ENCODE assay signal across 21 cellular contexts in the genomic region with DNA sequence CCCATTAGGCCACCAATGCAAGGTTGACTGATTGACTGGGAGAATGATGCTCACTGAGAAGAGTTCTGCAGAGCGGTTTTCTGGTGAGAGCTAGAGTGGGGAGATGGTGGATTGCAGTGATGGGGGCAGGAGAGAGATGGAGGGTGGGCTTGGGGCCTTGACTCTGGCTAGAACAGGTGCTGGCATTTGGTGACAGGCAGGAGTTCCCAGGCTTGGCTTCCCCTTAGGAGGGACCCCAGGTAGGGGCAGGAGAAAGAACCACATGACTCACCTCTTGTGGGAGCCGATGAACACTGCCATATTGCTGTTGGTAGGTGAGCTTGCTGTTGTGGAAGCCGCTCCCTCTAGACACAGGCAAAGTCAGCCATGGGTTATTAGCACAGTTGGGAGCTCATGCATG. TPM values are rescaled to one million over a fixed set of nuclear protein-coding genes. Genes with fewer than 3 reads are reported as not detected.
DNase-seq lines count a peak whose midpoint lies in the region; ATAC-seq and TF ChIP-seq lines count a peak whose summit lies in the region.
"Had no signal": no experiment of that assay in that cellular context is flagged by ENCODE, and none has a peak within 500 bp of the region (broad histone marks: within the 10 kb centered on the region; RNA-seq: fewer than 3 reads in every experiment).

No MANE protein-coding gene starts in this region.

- no peak overlapping the region for H3K4me3 Mint-ChIP-seq in activated CD8-positive, alpha-beta memory T cell treated with anti-CD3 and anti-CD28 coated beads, Interleukin-2, amount 10 ng/mL, durations not matched to agents 7 days and 5 days
- H3K4me3 Mint-ChIP-seq in type B pancreatic cell = no peak overlapping the region
- H3K4me3 Mint-ChIP-seq: CD8-positive, alpha-beta memory T cell; HFFc6 had no signal

- CTCF ChIA-PET in activated CD8-positive, alpha-beta memory T cell treated with anti-CD3 and anti-CD28 coated beads, Interleukin-2, amount 10 ng/mL, durations not matched to agents 7 days and 5 days (lab: Charles Lee) = interaction anchor here (1.7 kb wide), 1 partner anchor 155 kb away, joined by 4 read pairs; no protein-coding TSS in a partner anchor
- CTCF ChIA-PET in HEK293T (lab: Yijun Ruan, JAX) = no interaction called here

- POLR2A ChIA-PET in HEK293T (lab: Yijun Ruan, JAX) = no interaction called here

- H3K36me3 Mint-ChIP-seq in activated CD8-positive, alpha-beta memory T cell treated with anti-CD3 and anti-CD28 coated beads, Interleukin-2, amount 10 ng/mL, durations not matched to agents 7 days and 5 days = no peaks in the 10 kb centered on the region
- no peaks in the 10 kb centered on the region for H3K36me3 Mint-ChIP-seq in type B pancreatic cell
- H3K36me3 Mint-ChIP-seq: IgD-negative memory B cell had no signal

- no peak for TF ChIP-seq CTCF in type B pancreatic cell (conservative IDR thresholded peaks at IDR 0.05)

- ATAC-seq in activated CD4-positive, CD25-positive, alpha-beta regulatory T cell treated with anti-CD3 and anti-CD28 coated beads, Interleukin-2, amount 50 U/mL, for 24 hours = no peak
- no peak for ATAC-seq in activated CD8-positive, alpha-beta memory T cell treated with anti-CD3 and anti-CD28 coated beads, Interleukin-2, amount 10 ng/mL, durations not matched to agents 7 days and 5 days
- ATAC-seq in left lobe of liver = no peak
- ATAC-seq: GM12878 had no signal

- H3K4me1 Mint-ChIP-seq in activated CD8-positive, alpha-beta memory T cell treated with anti-CD3 and anti-CD28 coated beads, Interleukin-2, amount 10 ng/mL, durations not matched to agents 7 days and 5 days = peaks cover 10% of the 10 kb centered on the region
- H3K4me1 Mint-ChIP-seq in type B pancreatic cell (ENCODE audit: unreplicated experiment) = no peaks in the 10 kb centered on the region

- H3K9me3 Mint-ChIP-seq in activated CD8-positive, alpha-beta memory T cell treated with anti-CD3 and anti-CD28 coated beads, Interleukin-2, amount 10 ng/mL, durations not matched to agents 7 days and 5 days (ENCODE audit: low read depth) = peaks cover 3% of the 10 kb centered on the region
- H3K9me3 Mint-ChIP-seq in type B pancreatic cell = peaks cover 4% of the 10 kb centered on the region

- H3K27ac Mint-ChIP-seq in activated CD8-positive, alpha-beta memory T cell treated with anti-CD3 and anti-CD28 coated beads, Interleukin-2, amount 10 ng/mL, durations not matched to agents 7 days and 5 days = no peak overlapping the region
- no peak overlapping the region for H3K27ac Mint-ChIP-seq in type B pancreatic cell
- H3K27ac Mint-ChIP-seq: CD8-positive, alpha-beta memory T cell; HFFc6; IgD-negative memory B cell had no signal

- peak; percentile 12 for DNase-seq in activated CD4-positive, CD25-positive, alpha-beta regulatory T cell treated with anti-CD3 and anti-CD28 coated beads, Interleukin-2, amount 50 U/mL, for 72 hours
- DNase-seq in activated CD8-positive, alpha-beta memory T cell treated with anti-CD3 and anti-CD28 coated beads, Interleukin-2, amount 10 ng/mL, durations not matched to agents 7 days and 5 days = peak; percentile 22
- DNase-seq in left lobe of liver (ENCODE audit: low spot score) = peak; percentile 33
- DNase-seq in type B pancreatic cell (ENCODE audit: extremely low spot score, unreplicated experiment) = peak; percentile 39
- DNase-seq in HEK293T (ENCODE audit: extremely low spot score) = no peak
- DNase-seq in kidney glomerular epithelial cell (lab: John Stamatoyannopoulos, UW) = no peak
- DNase-seq in NOMO-1 treated with DMSO at 0.1 percent for 48 hours (lab: John Stamatoyannopoulos, UW; ENCODE audit: unreplicated experiment) = no peak
- DNase-seq: CD8-positive, alpha-beta memory T cell; DND-41; GDM1; GOT3; HFFc6; Kasumi-1; NCI-H187 treated with DMSO at 0.1 percent for 48 hours; NCI-H526 treated with DMSO at 0.1 percent for 48 hours; SHP77 had no signal

- peaks cover 26% of the 10 kb centered on the region for H3K27me3 Mint-ChIP-seq in activated CD8-positive, alpha-beta memory T cell treated with anti-CD3 and anti-CD28 coated beads, Interleukin-2, amount 10 ng/mL, durations not matched to agents 7 days and 5 days
- peaks cover 38% of the 10 kb centered on the region for H3K27me3 Mint-ChIP-seq in type B pancreatic cell

TF ChIP-seq in HEK293T, 16 proteins besides CTCF, POLR2A, EP300 and RAD21:
- TF ChIP-seq ELF4 (IDR thresholded peaks at IDR 0.05) = no peak
- no peak for TF ChIP-seq TARDBP (IDR thresholded peaks at IDR 0.05)
- TF ChIP-seq ZNF384 (IDR thresholded peaks at IDR 0.05) = no peak
- TF ChIP-seq HDGF (IDR thresholded peaks at IDR 0.05; ENCODE audit: borderline replicate concordance) = no peak
- no peak for TF ChIP-seq BHLHE40 (IDR thresholded peaks at IDR 0.05; ENCODE audit: borderline replicate concordance)
- no peak for TF ChIP-seq FOXA1 (IDR thresholded peaks at IDR 0.05)
- TF ChIP-seq SUZ12 (IDR thresholded peaks at IDR 0.05) = no peak
- no peak for TF ChIP-seq SP1 (IDR thresholded peaks at IDR 0.05)
- TF ChIP-seq ARNT (IDR thresholded peaks at IDR 0.05) = no peak

RNA-seq across cellular contexts. Expression of gene CD300LB, which starts 8.0 kb away (rescaled TPM):
- total RNA-seq in activated CD8-positive, alpha-beta memory T cell treated with anti-CD3 and anti-CD28 coated beads, Interleukin-2, amount 10 ng/mL, durations not matched to agents 7 days and 5 days = not detected
- 0.08 TPM for total RNA-seq in left lobe of liver
- not detected in 2 replicates for total RNA-seq in type B pancreatic cell (ENCODE audit: low replicate concordance)
- total RNA-seq: HFFc6, HT1080, OCI-LY7 had no signal

RNA-seq across cellular contexts. Expression of gene CD300C, which starts 22.6 kb away (rescaled TPM):
- 1 to 10 TPM in 1 of 2 experiments, under 1 TPM in 1; 0.56 to 1.5 TPM for total RNA-seq in activated CD8-positive, alpha-beta memory T cell treated with anti-CD3 and anti-CD28 coated beads, Interleukin-2, amount 10 ng/mL, durations not matched to agents 7 days and 5 days
- total RNA-seq in left lobe of liver (0.50 TPM), type B pancreatic cell (ENCODE audit: low replicate concordance) (not detected in 2 replicates)
- total RNA-seq: HFFc6, OCI-LY7 had no signal

RNA-seq across cellular contexts. Expression of gene CD300H, which starts 44.0 kb away (rescaled TPM):
- not detected for total RNA-seq in activated CD8-positive, alpha-beta memory T cell treated with anti-CD3 and anti-CD28 coated beads, Interleukin-2, amount 10 ng/mL, durations not matched to agents 7 days and 5 days
- total RNA-seq in left lobe of liver (not detected), type B pancreatic cell (ENCODE audit: low replicate concordance) (not detected in 2 replicates)
- total RNA-seq: CD8-positive, alpha-beta memory T cell; GM12878; HFFc6; HT1080; OCI-LY7 had no signal

RNA-seq across cellular contexts. Expression of gene CD300A, which starts 56.9 kb away (rescaled TPM):
- 10 to 100 TPM in 1 of 2 experiments, 1 to 10 TPM in 1; 2.0 to 15.8 TPM for total RNA-seq in activated CD8-positive, alpha-beta memory T cell treated with anti-CD3 and anti-CD28 coated beads, Interleukin-2, amount 10 ng/mL, durations not matched to agents 7 days and 5 days
- total RNA-seq in left lobe of liver (3.8 TPM), type B pancreatic cell (ENCODE audit: low replicate concordance) (0.43 TPM in 1 of 2 replicates, not detected in the other)
- total RNA-seq: HFFc6, HT1080 had no signal

Comparison
In these comparisons a context has a peak if more than half of its experiments do, and no peak if none do; other contexts are left out.
1. DNase-seq: peak in activated CD4-positive, CD25-positive, alpha-beta regulatory T cell treated with anti-CD3 and anti-CD28 coated beads, Interleukin-2, amount 50 U/mL, for 72 hours (single experiment), activated CD8-positive, alpha-beta memory T cell treated with anti-CD3 and anti-CD28 coated beads, Interleukin-2, amount 10 ng/mL, durations not matched to agents 7 days and 5 days (single experiment), left lobe of liver (single experiment) and type B pancreatic cell (single experiment); none in HEK293T (single experiment), kidney glomerular epithelial cell (single experiment) and NOMO-1 treated with DMSO at 0.1 percent for 48 hours (single experiment).